Comparison of ENCODE assay signal across 10 cellular contexts in the genomic region with DNA sequence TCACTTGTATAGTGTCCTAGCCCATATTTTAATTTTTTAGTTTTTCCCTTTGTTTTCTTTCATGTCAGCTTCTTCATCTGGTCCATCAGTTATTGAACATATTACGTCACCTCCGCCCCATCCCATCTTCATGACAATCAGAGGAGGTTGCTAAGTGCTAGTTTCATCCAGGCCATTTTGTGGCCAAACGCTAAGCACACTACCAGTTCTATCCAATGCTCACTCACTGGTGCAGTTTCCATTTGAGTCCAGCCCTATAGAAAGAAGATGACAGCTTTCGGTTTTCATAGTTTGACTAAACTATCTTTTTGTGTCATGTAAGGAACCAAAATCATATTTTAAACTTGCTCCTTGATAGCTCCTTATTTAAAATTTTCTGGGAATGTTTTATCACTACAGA.
DNase-seq lines count a peak whose midpoint lies in the region; ATAC-seq, FAIRE-seq and TF ChIP-seq lines count a peak whose summit lies in the region.
"Had no signal": no experiment of that assay in that cellular context is flagged by ENCODE, and none has a peak within 500 bp of the region (broad histone marks: within the 10 kb centered on the region; RNA-seq: fewer than 3 reads in every experiment).

No MANE protein-coding gene starts in this region.

- no peak overlapping the region for H3K4me3 ChIP-seq in right lobe of liver
- H3K4me3 ChIP-seq: tibial artery had no signal

- peak; percentile 97 for ATAC-seq in GM19328 (IDR thresholded peaks at IDR 0.05; ENCODE audit: unreplicated experiment)
- ATAC-seq in HG02678 (IDR thresholded peaks at IDR 0.05; ENCODE audit: unreplicated experiment), result peak; percentile 95
- peak; percentile 99 for ATAC-seq in HG03439 (IDR thresholded peaks at IDR 0.05; ENCODE audit: unreplicated experiment)
- no peak for ATAC-seq in right lobe of liver

- no peaks in the 10 kb centered on the region for H3K27me3 ChIP-seq in right lobe of liver
- H3K27me3 ChIP-seq: tibial artery had no signal

- intact Hi-C loops in right lobe of liver (cut with DNase I), result no loop called here

- TF ChIP-seq POLR2A in right lobe of liver (IDR thresholded peaks at IDR 0.05), result no peak

- no peak for TF ChIP-seq CTCF in right lobe of liver (IDR thresholded peaks at IDR 0.05)

- no peak overlapping the region for H3K27ac ChIP-seq in right lobe of liver
- H3K27ac ChIP-seq: tibial artery had no signal

- DNase-seq in GM18507 (ENCODE audit: extremely low spot score, insufficient read length, low read depth) (peak; percentile 42), amygdala (lab: John Stamatoyannopoulos, UW) (no peak), NCI-H1417 treated with DMSO at 0.1 percent for 48 hours (lab: John Stamatoyannopoulos, UW) (no peak), kidney glomerular epithelial cell (lab: John Stamatoyannopoulos, UW) (no peak), right lobe of liver (no peak)
- DNase-seq: CD8-positive, alpha-beta memory T cell; tibial artery had no signal

- no peaks in the 10 kb centered on the region for H3K9me3 ChIP-seq in right lobe of liver
- H3K9me3 ChIP-seq: tibial artery had no signal

- WGBS in right lobe of liver (ENCODE audit: insufficient coverage, low coverage, low lambda C conversion rate, missing lambda C conversion rate), result 71% methylated on average over 4 of the region's 4 CpGs

- no peaks in the 10 kb centered on the region for H3K4me1 ChIP-seq in right lobe of liver
- H3K4me1 ChIP-seq: tibial artery had no signal

- H3K36me3 ChIP-seq in right lobe of liver, result no peaks in the 10 kb centered on the region
- H3K36me3 ChIP-seq: tibial artery had no signal

- peak; percentile 82 for FAIRE-seq in GM18507 (lab: Jason Lieb, UNC)

Comparison
In these comparisons a context has a peak if more than half of its experiments do, and no peak if none do; other contexts are left out.
1. ATAC-seq: peak in GM19328 (single experiment), HG02678 (single experiment) and HG03439 (single experiment); none in right lobe of liver (0 of 4).